23 cellular contexts compared by ENCODE assay signal in the genomic region with DNA sequence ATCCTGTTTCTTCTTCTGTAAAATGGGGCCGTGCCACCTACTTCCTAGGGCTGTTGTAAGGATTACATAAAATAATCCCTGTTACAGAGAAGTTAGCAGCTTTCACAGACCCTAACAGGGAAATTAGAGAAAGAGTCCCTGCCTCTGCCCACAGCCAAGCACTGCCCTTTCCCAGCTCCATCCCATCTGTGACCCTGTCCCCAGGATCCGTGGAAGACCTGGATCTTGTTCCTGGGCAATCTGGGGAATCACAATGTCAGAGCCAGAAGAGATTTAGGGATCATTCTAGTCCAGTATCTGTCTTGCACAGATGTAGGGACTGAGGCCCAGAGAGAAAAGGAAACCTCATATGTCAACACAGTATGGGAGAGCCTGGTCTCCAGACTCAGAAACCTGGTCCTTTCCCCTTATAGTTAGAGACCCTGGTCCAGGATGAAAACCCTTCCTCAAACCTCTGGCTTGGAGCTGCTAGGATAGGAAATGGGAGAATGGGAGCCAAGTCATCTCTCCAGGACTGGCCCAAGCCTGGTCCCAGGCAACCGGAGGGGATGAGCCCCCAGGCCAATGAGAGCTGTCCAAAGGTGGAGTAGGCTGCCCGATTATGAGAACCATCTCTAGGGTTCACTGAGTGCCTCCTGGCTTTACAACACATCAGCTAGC. TPM values are rescaled to one million over a fixed set of nuclear protein-coding genes. Genes with fewer than 3 reads are reported as not detected.
"Had no signal": no experiment of that assay in that cellular context is flagged by ENCODE, and none has a peak within 500 bp of the region (broad histone marks: within the 10 kb centered on the region; RNA-seq: fewer than 3 reads in every experiment).

No MANE protein-coding gene starts in this region.

- H3K9me3 Mint-ChIP-seq: activated naive CD8-positive, alpha-beta T cell treated with anti-CD3 and anti-CD28 coated beads, Interleukin-2, amount 10 ng/mL, durations not matched to agents 7 days and 5 days; stimulated activated memory B cell treated with anti-CD40 and anti-IgM and Interleukin-4, amounts not matched to agents 10 μg/mL and 1 μg/mL and 100 μg/mL, for 72 hours had no signal

- H3K36me3 Mint-ChIP-seq: activated naive CD8-positive, alpha-beta T cell treated with anti-CD3 and anti-CD28 coated beads, Interleukin-2, amount 10 ng/mL, durations not matched to agents 7 days and 5 days; stimulated activated memory B cell treated with anti-CD40 and anti-IgM and Interleukin-4, amounts not matched to agents 10 μg/mL and 1 μg/mL and 100 μg/mL, for 72 hours had no signal

- ATAC-seq: heart right ventricle; stimulated activated memory B cell treated with anti-CD40 and anti-IgM and Interleukin-4, amounts not matched to agents 10 μg/mL and 1 μg/mL and 100 μg/mL, for 72 hours had no signal

- H3K4me3 Mint-ChIP-seq: activated naive CD8-positive, alpha-beta T cell treated with anti-CD3 and anti-CD28 coated beads, Interleukin-2, amount 10 ng/mL, durations not matched to agents 7 days and 5 days; stimulated activated memory B cell treated with anti-CD40 and anti-IgM and Interleukin-4, amounts not matched to agents 10 μg/mL and 1 μg/mL and 100 μg/mL, for 72 hours had no signal

- H3K27ac ChIP-seq: epithelial cell of prostate, heart right ventricle, sigmoid colon, stomach, transverse colon, vagina, WERI-Rb-1 had no signal

- H3K36me3 ChIP-seq: sigmoid colon, stomach, transverse colon, vagina, WERI-Rb-1 had no signal

- H3K4me3 ChIP-seq: heart right ventricle, sigmoid colon, smooth muscle cell, stomach, transverse colon, vagina had no signal

- DNase-seq: activated CD4-positive, alpha-beta T cell treated with anti-CD3 and anti-CD28 coated beads, Interleukin-2, amount 50 U/mL, for 4 hours; activated naive CD4-positive, alpha-beta T cell treated with Interleukin-2 at 50 U/mL for 16 hours; activated naive CD8-positive, alpha-beta T cell treated with anti-CD3 and anti-CD28 coated beads, Interleukin-2, amount 10 ng/mL, durations not matched to agents 7 days and 5 days; activated T-cell treated with anti-CD3 and anti-CD28 coated beads, Interleukin-2, amount 50 U/mL, for 48 hours; amygdala; heart right ventricle; nucleus accumbens; sigmoid colon; stimulated activated CD4-positive, alpha-beta T cell treated with anti-CD3 and anti-CD28 coated beads, Interleukin-15, amount 100 ng/mL, for 24 hours; stomach; T-helper 1 cell; transverse colon; WERI-Rb-1 had no signal

- H3K27ac Mint-ChIP-seq: activated naive CD8-positive, alpha-beta T cell treated with anti-CD3 and anti-CD28 coated beads, Interleukin-2, amount 10 ng/mL, durations not matched to agents 7 days and 5 days; nephron; stimulated activated memory B cell treated with anti-CD40 and anti-IgM and Interleukin-4, amounts not matched to agents 10 μg/mL and 1 μg/mL and 100 μg/mL, for 72 hours had no signal

- H3K9me3 ChIP-seq: heart right ventricle, sigmoid colon, stomach, transverse colon, vagina had no signal

RNA-seq across cellular contexts. Expression of a gene that starts 12.5 kb away (rescaled TPM):
- total RNA-seq: activated naive CD8-positive, alpha-beta T cell treated with anti-CD3 and anti-CD28 coated beads, Interleukin-2, amount 10 ng/mL, durations not matched to agents 7 days and 5 days; chondrocyte; fibroblast of villous mesenchyme; smooth muscle cell had no signal
- polyA plus RNA-seq: smooth muscle cell had no signal

RNA-seq across cellular contexts. Expression of a gene that starts 56.6 kb away (rescaled TPM):
- total RNA-seq: activated naive CD8-positive, alpha-beta T cell treated with anti-CD3 and anti-CD28 coated beads, Interleukin-2, amount 10 ng/mL, durations not matched to agents 7 days and 5 days; chondrocyte; fibroblast of villous mesenchyme; heart right ventricle; liver; mononuclear cell; myocyte; smooth muscle cell; vagina had no signal
- polyA plus RNA-seq: heart right ventricle, liver, smooth muscle cell had no signal
